ENCODE assay signal across 22 cellular contexts in genomic region chr14:69600304-69600891, GRCh38. TPM values are rescaled to one million over a fixed set of nuclear protein-coding genes. Genes with fewer than 3 reads are reported as not detected.
"Had no signal": no experiment of that assay in that cellular context is flagged by ENCODE, and none has a peak within 500 bp of the region (broad histone marks: within the 10 kb centered on the region; RNA-seq: fewer than 3 reads in every experiment).

No MANE protein-coding gene starts in this region.

- H3K4me1 ChIP-seq: breast epithelium had no signal

- ATAC-seq: activated CD8-positive, alpha-beta T cell treated with anti-CD3 and anti-CD28 coated beads, Interleukin-2, amount 10 ng/mL, durations not matched to agents 7 days and 5 days had no signal

- H3K9me3 ChIP-seq: breast epithelium had no signal

- H3K27ac ChIP-seq: breast epithelium, PC-9, SK-N-MC had no signal

- H3K27me3 ChIP-seq: breast epithelium had no signal

- H3K27ac Mint-ChIP-seq: activated CD8-positive, alpha-beta T cell treated with anti-CD3 and anti-CD28 coated beads, Interleukin-2, amount 10 ng/mL, durations not matched to agents 7 days and 5 days; activated naive CD4-positive, alpha-beta T cell treated with anti-CD3 and anti-CD28 coated beads, Interleukin-2, amount 50 U/mL, for 24 hours; activated T-cell treated with anti-CD3 and anti-CD28 coated beads, Interleukin-2, amount 50 U/mL, for 24 hours; activated T-helper 1 cell treated with anti-CD3 and anti-CD28 coated beads, Interleukin-12 subunit alpha, Interleukin-12 subunit beta, Interleukin-2, Interleukin-4 antibody, amounts not matched to agents 30 ng/mL and 10 ng/mL and 1 ng/mL, durations not matched to agents 14 hours and 24 hours and 36 hours had no signal

- H3K4me2 ChIP-seq: PC-9 had no signal

- H3K4me3 Mint-ChIP-seq: activated CD8-positive, alpha-beta T cell treated with anti-CD3 and anti-CD28 coated beads, Interleukin-2, amount 10 ng/mL, durations not matched to agents 7 days and 5 days; activated naive CD4-positive, alpha-beta T cell treated with anti-CD3 and anti-CD28 coated beads, Interleukin-2, amount 50 U/mL, for 24 hours; activated T-cell treated with anti-CD3 and anti-CD28 coated beads, Interleukin-2, amount 50 U/mL, for 24 hours; activated T-helper 1 cell treated with anti-CD3 and anti-CD28 coated beads, Interleukin-12 subunit alpha, Interleukin-12 subunit beta, Interleukin-2, Interleukin-4 antibody, amounts not matched to agents 30 ng/mL and 10 ng/mL and 1 ng/mL, durations not matched to agents 14 hours and 24 hours and 36 hours had no signal

- H3K27me3 Mint-ChIP-seq: activated naive CD4-positive, alpha-beta T cell treated with anti-CD3 and anti-CD28 coated beads, Interleukin-2, amount 50 U/mL, for 24 hours; activated T-cell treated with anti-CD3 and anti-CD28 coated beads, Interleukin-2, amount 50 U/mL, for 24 hours had no signal

- H2AFZ ChIP-seq: PC-9 had no signal

- H3K4me3 ChIP-seq: breast epithelium, PC-9, SK-N-MC had no signal

- H3K36me3 ChIP-seq: breast epithelium had no signal

- DNase-seq: activated CD4-positive, alpha-beta T cell treated with anti-CD3 and anti-CD28 coated beads for 48 hours; activated CD4-positive, alpha-beta T cell treated with anti-CD3 and anti-CD28 coated beads, Interleukin-2, amount 50 U/mL, for 4 hours; activated CD4-positive, CD25-positive, alpha-beta regulatory T cell treated with anti-CD3 and anti-CD28 coated beads, Interleukin-2, amount 50 U/mL, for 72 hours; activated CD8-positive, alpha-beta T cell treated with anti-CD3 and anti-CD28 coated beads, Interleukin-2, amount 10 ng/mL, durations not matched to agents 7 days and 5 days; activated effector memory CD4-positive, alpha-beta T cell treated with Interleukin-2 at 50 U/mL for 16 hours; activated naive CD4-positive, alpha-beta T cell; activated T-cell treated with anti-CD3 and anti-CD28 coated beads, Interleukin-2, amount 50 U/mL, for 24 hours; aorta; caudate nucleus; MM.1S; NCI-H1105; NCI-H1436; NCI-H187; NCI-H2081; NCI-H510A treated with DMSO at 0.1 percent for 48 hours; NCI-H69; PC-9; SIG-M5 had no signal

- H3K9me3 Mint-ChIP-seq: activated naive CD4-positive, alpha-beta T cell treated with anti-CD3 and anti-CD28 coated beads, Interleukin-2, amount 50 U/mL, for 24 hours; activated T-cell treated with anti-CD3 and anti-CD28 coated beads, Interleukin-2, amount 50 U/mL, for 24 hours; activated T-helper 1 cell treated with anti-CD3 and anti-CD28 coated beads, Interleukin-12 subunit alpha, Interleukin-12 subunit beta, Interleukin-2, Interleukin-4 antibody, amounts not matched to agents 30 ng/mL and 10 ng/mL and 1 ng/mL, durations not matched to agents 14 hours and 24 hours and 36 hours had no signal

- H3K36me3 Mint-ChIP-seq: activated naive CD4-positive, alpha-beta T cell treated with anti-CD3 and anti-CD28 coated beads, Interleukin-2, amount 50 U/mL, for 24 hours had no signal

RNA-seq across cellular contexts. Expression of gene CCDC177, which starts 25.7 kb away (rescaled TPM):
- total RNA-seq: activated CD8-positive, alpha-beta T cell treated with anti-CD3 and anti-CD28 coated beads, Interleukin-2, amount 10 ng/mL, durations not matched to agents 7 days and 5 days; aorta; PC-9 had no signal
- polyA plus RNA-seq: aorta had no signal
